In the genomic region with DNA sequence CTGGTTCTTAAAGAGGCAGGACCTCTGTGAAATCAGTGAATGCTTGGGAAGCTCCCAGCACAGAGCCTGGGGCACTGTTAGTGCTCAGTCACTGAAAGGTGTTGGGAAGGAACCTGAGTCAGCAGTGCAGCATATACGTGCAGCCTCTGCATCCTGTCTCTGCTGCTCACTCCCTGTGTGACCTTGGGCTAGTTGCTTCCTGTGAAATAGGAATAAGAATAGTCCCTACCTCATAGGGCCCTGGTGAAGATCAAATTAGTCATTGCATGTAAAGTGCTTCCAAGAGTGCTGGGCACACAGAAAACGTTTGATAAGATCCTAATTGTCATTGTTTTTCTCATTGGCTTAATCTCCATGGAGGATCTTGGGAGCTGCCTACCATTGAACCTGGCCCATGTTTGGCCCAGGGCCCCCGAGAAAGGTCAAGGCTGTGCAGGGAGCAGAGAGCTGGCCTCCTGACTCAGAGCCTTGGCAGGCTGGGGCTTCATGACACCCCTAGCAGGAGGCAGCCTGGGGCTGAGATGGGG, we compare ENCODE assay signal across 14 cellular contexts.
DNase-seq lines count a peak whose midpoint lies in the region; ATAC-seq and TF ChIP-seq lines count a peak whose summit lies in the region.
"Had no signal": no experiment of that assay in that cellular context is flagged by ENCODE, and none has a peak within 500 bp of the region (broad histone marks: within the 10 kb centered on the region; RNA-seq: fewer than 3 reads in every experiment).

No MANE protein-coding gene starts in this region.

- H3K4me1 ChIP-seq in RWPE2 (ENCODE audit: insufficient read depth, poor library complexity, severe bottlenecking) (peaks cover 15% of the 10 kb centered on the region), esophagus (ENCODE audit: control insufficient read depth in 2 of 2, insufficient read depth in 2 of 2, low read length in 1 of 2) (peaks cover 3 to 30% of the 10 kb centered on the region in 2 donors), mesenchymal stem cell (ENCODE audit: control insufficient read depth, insufficient read depth, low read depth, low read length) (peaks cover 45% of the 10 kb centered on the region), Caco-2 (no peaks in the 10 kb centered on the region)
- H3K4me1 ChIP-seq: thyroid gland had no signal

- H3K9me3 ChIP-seq in RWPE2 (ENCODE audit: severe bottlenecking) (no peaks in the 10 kb centered on the region), esophagus (ENCODE audit: control insufficient read depth in 2 of 2, insufficient read depth in 1 of 2, low read depth in 1 of 2, low read length in 1 of 2) (no peaks in the 10 kb centered on the region), mesenchymal stem cell (ENCODE audit: control insufficient read depth, low read length) (no peaks in the 10 kb centered on the region), Caco-2 (0 out of 2 replicates have a peak, but pooled peaks cover 1% of the 10 kb centered on the region), T-helper 17 cell (ENCODE audit: control insufficient read depth, low read length, poor library complexity, severe bottlenecking) (no peaks in the 10 kb centered on the region)
- H3K9me3 ChIP-seq: thyroid gland had no signal

- POLR2A ChIA-PET in Caco-2 (lab: Charles Lee), result interaction anchor here (0.6 kb wide), 1 partner anchor 82 kb away, joined by 7 read pairs; no protein-coding TSS in a partner anchor

- H2AFZ ChIP-seq in mesenchymal stem cell (ENCODE audit: low read depth, low read length), result peak overlapping the region; percentile 3

- H2BK5ac ChIP-seq in mesenchymal stem cell (ENCODE audit: low read depth, low read length, poor library complexity, severe bottlenecking), result no peak overlapping the region

- H3K27me3 ChIP-seq in RWPE2 (ENCODE audit: insufficient read depth, poor library complexity, severe bottlenecking) (no peaks in the 10 kb centered on the region), esophagus (ENCODE audit: control insufficient read depth in 1 of 2, insufficient read depth in 2 of 2, low read length in 2 of 2) (no peaks in the 10 kb centered on the region), mesenchymal stem cell (ENCODE audit: control insufficient read depth in 1 of 2, insufficient read depth in 1 of 2, low read length in 2 of 2) (peaks cover 0 to 37% of the 10 kb centered on the region in 2 experiments), Caco-2 (replicated peaks; ENCODE audit: control insufficient read depth, insufficient read depth, low read length) (no peaks in the 10 kb centered on the region; the same call in 1 of the 2 replicates)
- H3K27me3 ChIP-seq: thyroid gland had no signal

- H3K4me1 Mint-ChIP-seq in Caco-2 (ENCODE audit: low read depth, unreplicated experiment) (no peaks in the 10 kb centered on the region), T-helper 17 cell (peaks cover 4% of the 10 kb centered on the region)

- H2BK15ac ChIP-seq in mesenchymal stem cell (ENCODE audit: low read depth, poor library complexity, severe bottlenecking), result no peak overlapping the region

- peak; percentile 96 for ATAC-seq in RWPE2 (ENCODE audit: low read depth)
- ATAC-seq in T-helper 17 cell, result no peak
- ATAC-seq in GM19035 (IDR thresholded peaks at IDR 0.05; ENCODE audit: unreplicated experiment), result no peak
- ATAC-seq: activated T-cell treated with anti-CD3 and anti-CD28 coated beads, Interleukin-2, amount 50 U/mL, for 4 hours; effector memory CD8-positive, alpha-beta T cell had no signal

- no peaks in the 10 kb centered on the region for H3K36me3 Mint-ChIP-seq in Caco-2 (ENCODE audit: insufficient read depth, unreplicated experiment)
- no peaks in the 10 kb centered on the region for H3K36me3 Mint-ChIP-seq in T-helper 17 cell (ENCODE audit: low read depth)

- H3K4me3 ChIP-seq in RWPE2 (ENCODE audit: severe bottlenecking), result no peak overlapping the region
- H3K4me3 ChIP-seq in esophagus (ENCODE audit: low read depth in 1 of 2, low read length in 2 of 2), result no peak overlapping the region
- H3K4me3 ChIP-seq in mesenchymal stem cell (ENCODE audit: insufficient read depth in 1 of 2, low read depth in 1 of 2, low read length in 2 of 2), result no peak overlapping the region
- H3K4me3 ChIP-seq in Caco-2 (ENCODE audit: low read depth, low read length), result no peak overlapping the region
- H3K4me3 ChIP-seq: thyroid gland had no signal

- H3K4ac ChIP-seq in mesenchymal stem cell (ENCODE audit: low read depth in 1 of 2, low read length in 2 of 2), result peak overlapping the region; percentile 37 to 75

- DNase-seq in ELR (ENCODE audit: low read depth), result peak; percentile 93
- peak; percentile 91 for DNase-seq in RWPE2 (ENCODE audit: low spot score)
- DNase-seq in mesenchymal stem cell, result peak; percentile 91
- no peak for DNase-seq in Caco-2
- no peak for DNase-seq in T-helper 17 cell
- no peak for DNase-seq in T-helper 2 cell
- DNase-seq: activated T-cell treated with anti-CD3 and anti-CD28 coated beads, Interleukin-2, amount 50 U/mL, for 4 hours; effector memory CD8-positive, alpha-beta T cell; NCI-H187 treated with DMSO at 0.1 percent for 48 hours; stimulated activated CD4-positive, alpha-beta T cell treated with anti-CD3 and anti-CD28 coated beads, Interleukin-1b, Interleukin-23, amount 100 ng/mL, for 48 hours; thyroid gland had no signal

- peak overlapping the region; percentile 81 for H4K8ac ChIP-seq in mesenchymal stem cell (ENCODE audit: low read length)

- H3K27me3 Mint-ChIP-seq in Caco-2 (ENCODE audit: insufficient read depth, unreplicated experiment) (peaks cover 6% of the 10 kb centered on the region), T-helper 17 cell (peaks cover 53% of the 10 kb centered on the region)

- H2BK120ac ChIP-seq in mesenchymal stem cell (ENCODE audit: low read depth, low read length), result peak overlapping the region; percentile 49

- no peak overlapping the region for H3K4me3 Mint-ChIP-seq in Caco-2 (ENCODE audit: unreplicated experiment)
- no peak overlapping the region for H3K4me3 Mint-ChIP-seq in T-helper 17 cell
- H3K4me3 Mint-ChIP-seq: activated T-cell treated with anti-CD3 and anti-CD28 coated beads, Interleukin-2, amount 50 U/mL, for 4 hours; effector memory CD8-positive, alpha-beta T cell had no signal

- H3K9me3 Mint-ChIP-seq in Caco-2 (ENCODE audit: unreplicated experiment), result no peaks in the 10 kb centered on the region
- H3K9me3 Mint-ChIP-seq: activated T-cell treated with anti-CD3 and anti-CD28 coated beads, Interleukin-2, amount 50 U/mL, for 4 hours; effector memory CD8-positive, alpha-beta T cell had no signal

- peak overlapping the region; percentile 16 to 58 for H3K18ac ChIP-seq in mesenchymal stem cell (ENCODE audit: low read depth in 1 of 2, low read length in 2 of 2)

- no peak overlapping the region for H3K23ac ChIP-seq in mesenchymal stem cell (ENCODE audit: low read length in 2 of 2)

- TF ChIP-seq CTCF in RWPE2 (IDR thresholded peaks at IDR 0.05; ENCODE audit: poor library complexity, severe bottlenecking) (no peak), Caco-2 (IDR thresholded peaks at IDR 0.05; ENCODE audit: insufficient read depth in 1 of 2, low read depth in 1 of 2, low read length in 1 of 2, severe bottlenecking in 1 of 2, unreplicated experiment in 1 of 2) (no peak)

- peak overlapping the region in 1 of 2 experiments; percentile 78 for H3K14ac ChIP-seq in mesenchymal stem cell (ENCODE audit: low read length in 2 of 2)

- H3K27ac ChIP-seq in RWPE2 (ENCODE audit: poor library complexity, severe bottlenecking), result peak overlapping the region; percentile 73
- H3K27ac ChIP-seq in esophagus (ENCODE audit: low read depth in 2 of 2, low read length in 1 of 2), result peak overlapping the region; percentile 63 to 69
- H3K27ac ChIP-seq in mesenchymal stem cell (ENCODE audit: low read length, poor library complexity, severe bottlenecking), result no peak overlapping the region
- H3K27ac ChIP-seq: C4-2B, thyroid gland had no signal

- H3K79me1 ChIP-seq in mesenchymal stem cell (replicated peaks; ENCODE audit: low read length, poor library complexity, severe bottlenecking), result no peaks in the 10 kb centered on the region

- WGBS in esophagus, 2 donors, result 17 to 27% methylated on average over 3 of the region's 3 CpGs
- WGBS in mesenchymal stem cell, result under 1% methylated on average over 3 of the region's 3 CpGs

- peak overlapping the region; percentile 66 for H4K91ac ChIP-seq in mesenchymal stem cell (ENCODE audit: low read length)

- no peak overlapping the region for H3K9ac ChIP-seq in mesenchymal stem cell (ENCODE audit: low read length)

- H2AK5ac ChIP-seq in mesenchymal stem cell (ENCODE audit: low read length, severe bottlenecking), result peak overlapping the region; percentile 35

- intact Hi-C loops in Caco-2 (cut with micrococcal nuclease; ENCODE audit: unreplicated experiment), result no loop called here

- CTCF ChIA-PET in Caco-2 (lab: Charles Lee), result no interaction called here

- no peak overlapping the region for H3K4me2 ChIP-seq in mesenchymal stem cell (ENCODE audit: low read length, poor library complexity, severe bottlenecking)

- peak overlapping the region; percentile 57 to 89 for H2BK12ac ChIP-seq in mesenchymal stem cell (ENCODE audit: low read length in 2 of 2)

- H3K27ac Mint-ChIP-seq in Caco-2 (ENCODE audit: unreplicated experiment) (no peak overlapping the region), T-helper 17 cell (no peak overlapping the region)
- H3K27ac Mint-ChIP-seq: effector memory CD8-positive, alpha-beta T cell had no signal

- H3K36me3 ChIP-seq in RWPE2 (ENCODE audit: low read depth) (no peaks in the 10 kb centered on the region), esophagus (ENCODE audit: control insufficient read depth in 2 of 2, insufficient read depth in 2 of 2, low read length in 1 of 2) (no peaks in the 10 kb centered on the region), mesenchymal stem cell (ENCODE audit: control insufficient read depth in 1 of 2, insufficient read depth in 2 of 2, low read depth in 1 of 2, low read length in 2 of 2) (no peaks in the 10 kb centered on the region), Caco-2 (ENCODE audit: control insufficient read depth, insufficient read depth, low read length) (no peaks in the 10 kb centered on the region)
- H3K36me3 ChIP-seq: thyroid gland had no signal

- BruUV-seq in Caco-2 (replicated peaks; lab: Mats Ljungman, UMichigan), result no TSS peak

Comparison
In these comparisons a context has a peak if more than half of its experiments do, and no peak if none do; other contexts are left out.
1. DNase-seq: peak in ELR (single experiment), RWPE2 (single experiment) and mesenchymal stem cell (single experiment); none in Caco-2 (0 of 2), T-helper 17 cell (0 of 3) and T-helper 2 cell (0 of 5).